Comparison of ENCODE assay signal across 10 cellular contexts in genomic region chr6:35691027-35691824, GRCh38. TPM values are rescaled to one million over a fixed set of nuclear protein-coding genes. Genes with fewer than 3 reads are reported as not detected.
A peak's percentile ranks its signal among the peaks of the same experiment; 100 is the strongest.
DNase-seq lines count a peak whose midpoint lies in the region; ATAC-seq and TF ChIP-seq lines count a peak whose summit lies in the region.
"Had no signal": no experiment of that assay in that cellular context is flagged by ENCODE, and none has a peak within 500 bp of the region (broad histone marks: within the 10 kb centered on the region; RNA-seq: fewer than 3 reads in every experiment).

No MANE protein-coding gene starts in this region.

- H3K4me2 ChIP-seq in OCI-LY1 (ENCODE audit: low read length) = no peak overlapping the region

- 49% methylated on average over 10 of the region's 10 CpGs for WGBS in esophagus muscularis mucosa
- 55 to 60% methylated on average over 10 of the region's 10 CpGs for WGBS in testis, 2 donors

- peak overlapping the region; percentile 51; the same call in 1 of the 2 replicates for H2AFZ ChIP-seq in OCI-LY1 (ENCODE audit: low read length)

- DNase-seq in esophagus muscularis mucosa (ENCODE audit: extremely low spot score) (peak; percentile 96), midbrain (lab: John Stamatoyannopoulos, UW) (peak; percentile 62), testis (peak; percentile 90), HK-2 (ENCODE audit: unreplicated experiment) (no peak), NCI-H146 (lab: John Stamatoyannopoulos, UW) (no peak), COR-L47 (lab: John Stamatoyannopoulos, UW) (no peak)
- DNase-seq: activated effector memory CD4-positive, alpha-beta T cell treated with Interleukin-2 at 50 U/mL for 16 hours had no signal

- H3K27me3 ChIP-seq in OCI-LY1 (ENCODE audit: insufficient read depth, low read length) (no peaks in the 10 kb centered on the region), esophagus muscularis mucosa (no peaks in the 10 kb centered on the region), testis (no peaks in the 10 kb centered on the region)

- H3K4me1 ChIP-seq in OCI-LY1 (ENCODE audit: insufficient read depth, low read length, severe bottlenecking) (peaks cover 18% of the 10 kb centered on the region), esophagus muscularis mucosa (peaks cover 21 to 40% (median 37%) of the 10 kb centered on the region in 4 donors), testis (peaks cover 19% of the 10 kb centered on the region)

- H3K9me3 ChIP-seq in OCI-LY1 (ENCODE audit: low read length) = no peaks in the 10 kb centered on the region
- H3K9me3 ChIP-seq in esophagus muscularis mucosa = peaks cover 0 to 3% (median 0%) of the 10 kb centered on the region in 4 donors
- H3K9me3 ChIP-seq in testis = no peaks in the 10 kb centered on the region

- TF ChIP-seq CTCF in OCI-LY1 (IDR thresholded peaks at IDR 0.05; ENCODE audit: low read length) (no peak), esophagus muscularis mucosa (IDR thresholded peaks at IDR 0.05) (no peak), testis (IDR thresholded peaks at IDR 0.05) (no peak)

- H3K79me2 ChIP-seq in OCI-LY1 (ENCODE audit: insufficient read depth, low read length) = peaks cover 20% of the 10 kb centered on the region

- ATAC-seq in GM21515 (IDR thresholded peaks at IDR 0.05; ENCODE audit: unreplicated experiment) = no peak
- ATAC-seq: Panc1 had no signal

- H4K20me1 ChIP-seq in OCI-LY1 (ENCODE audit: insufficient read depth, low read length) = no peaks in the 10 kb centered on the region

- H3K4me3 ChIP-seq in OCI-LY1 (ENCODE audit: low read depth, low read length, poor library complexity, severe bottlenecking) = no peak overlapping the region
- H3K4me3 ChIP-seq in esophagus muscularis mucosa = no peak overlapping the region
- no peak overlapping the region for H3K4me3 ChIP-seq in testis

- H3K27ac ChIP-seq in OCI-LY1 (ENCODE audit: low read depth, low read length, poor library complexity, severe bottlenecking) (peak overlapping the region; percentile 24), esophagus muscularis mucosa (replicated peaks in 1 of 4) (peak overlapping the region; percentile 99 to 100 (median 99)), testis (peak overlapping the region; percentile 68 to 99)

- TF ChIP-seq POLR2A in esophagus muscularis mucosa (IDR thresholded peaks at IDR 0.05; ENCODE audit: low read depth) = no peak
- TF ChIP-seq POLR2A in testis (IDR thresholded peaks at IDR 0.05) = no peak

- intact Hi-C loops in esophagus muscularis mucosa (cut with DNase I) (no loop called here), testis (cut with DNase I; ENCODE audit: low total_unique reads) (no loop called here)

- H3K36me3 ChIP-seq in OCI-LY1 (ENCODE audit: insufficient read depth, low read length) = no peaks in the 10 kb centered on the region
- no peaks in the 10 kb centered on the region for H3K36me3 ChIP-seq in esophagus muscularis mucosa
- H3K36me3 ChIP-seq in testis (ENCODE audit: low read depth, missing control alignments) = no peaks in the 10 kb centered on the region

- H3K9ac ChIP-seq in OCI-LY1 (ENCODE audit: low read length) = no peak overlapping the region

- H3K9me2 ChIP-seq in OCI-LY1 (ENCODE audit: low read depth, low read length) = no peaks in the 10 kb centered on the region

- no peaks in the 10 kb centered on the region for H3F3A ChIP-seq in OCI-LY1 (ENCODE audit: insufficient read depth, low read length)

- no peak for TF ChIP-seq EP300 in esophagus muscularis mucosa (IDR thresholded peaks at IDR 0.05)

RNA-seq across cellular contexts. Expression of gene FKBP5, which starts 2.5 kb away (rescaled TPM):
- total RNA-seq in esophagus muscularis mucosa (100 to 1,000 TPM; 477 to 689 (median 593) TPM), testis (100 to 1,000 TPM; 156 to 185 TPM)
- 86.8 TPM for polyA plus RNA-seq in testis (ENCODE audit: insufficient read depth, low read depth, low replicate concordance)

RNA-seq across cellular contexts. Expression of gene ARMC12, which starts 45.6 kb away (rescaled TPM):
- total RNA-seq in esophagus muscularis mucosa = 1 to 10 TPM in 1 of 4 donors, under 1 TPM in 2, not detected in 1; 0.50 to 1.0 (median 0.83) TPM
- 100 to 1,000 TPM in 1 of 2 donors, 10 to 100 TPM in 1; 46.8 to 104 TPM for total RNA-seq in testis
- polyA plus RNA-seq in testis (ENCODE audit: insufficient read depth, low read depth, low replicate concordance) = 84.9 TPM

Comparison
In these comparisons a context has a peak if more than half of its experiments do, and no peak if none do; other contexts are left out.
1. H3K27ac ChIP-seq: peak in every context shown above with its lines; median percentile 99 in esophagus muscularis mucosa; 84 in testis; 24 in OCI-LY1.
2. DNase-seq: peak in esophagus muscularis mucosa (single experiment), midbrain (single experiment) and testis (single experiment); none in HK-2 (single experiment), NCI-H146 (single experiment) and COR-L47 (single experiment).
3. RNA of gene ARMC12, which starts 45.6 kb away (total RNA-seq): 46.8 to 104 TPM in testis; 0.50 to 1.0 TPM in esophagus muscularis mucosa; every median in the first group is over 10 times any median in the second.